11 cellular contexts compared by ENCODE assay signal in genomic region chr7:44386139-44386913, GRCh38.
DNase-seq lines count a peak whose midpoint lies in the region; ATAC-seq and TF ChIP-seq lines count a peak whose summit lies in the region.
"Had no signal": no experiment of that assay in that cellular context is flagged by ENCODE, and none has a peak within 500 bp of the region (broad histone marks: within the 10 kb centered on the region; RNA-seq: fewer than 3 reads in every experiment).

No MANE protein-coding gene starts in this region.

- TF ChIP-seq CTCF in endothelial cell (IDR thresholded peaks at IDR 0.05; ENCODE audit: unreplicated experiment) (no peak), left lung (IDR thresholded peaks at IDR 0.05) (no peak)

- peak overlapping the region; percentile 17 to 19 for H3K27ac Mint-ChIP-seq in T-cell
- H3K27ac Mint-ChIP-seq in endothelial cell (ENCODE audit: unreplicated experiment) = no peak overlapping the region

- intact Hi-C loops in left lung (cut with DNase I) = no loop called here

- H3K4me1 ChIP-seq in left lung = no peaks in the 10 kb centered on the region
- H3K4me1 ChIP-seq: upper lobe of left lung had no signal

- H3K9me3 ChIP-seq in left lung = no peaks in the 10 kb centered on the region
- H3K9me3 ChIP-seq: mucosa of descending colon, upper lobe of left lung had no signal

- H3K36me3 Mint-ChIP-seq in T-cell = peaks cover 46% of the 10 kb centered on the region
- peaks cover 39% of the 10 kb centered on the region for H3K36me3 Mint-ChIP-seq in endothelial cell (ENCODE audit: low read depth, unreplicated experiment)

- DNase-seq in EL (peak; percentile 77), T-cell (no peak), endothelial cell (ENCODE audit: low spot score) (no peak), renal cortical epithelial cell (ENCODE audit: low read depth) (peak; percentile 48), COR-L47 (lab: John Stamatoyannopoulos, UW) (no peak), left lung (no peak)
- DNase-seq: activated T-cell treated with anti-CD3 and anti-CD28 coated beads for 4 hours; mucosa of descending colon; stimulated activated CD4-positive, alpha-beta T cell treated with anti-CD3 and anti-CD28 coated beads, Interleukin-1b, Interleukin-23, amount 100 ng/mL, for 48 hours; upper lobe of left lung had no signal

- no peak overlapping the region for H3K4me3 ChIP-seq in left lung
- H3K4me3 ChIP-seq: mucosa of descending colon, upper lobe of left lung had no signal

- H3K27me3 Mint-ChIP-seq in T-cell (no peaks in the 10 kb centered on the region), endothelial cell (ENCODE audit: unreplicated experiment) (peaks cover 7% of the 10 kb centered on the region)

- H3K4me3 Mint-ChIP-seq in T-cell (no peak overlapping the region), endothelial cell (ENCODE audit: unreplicated experiment) (peak overlapping the region; percentile 17)

- H3K4me1 Mint-ChIP-seq in T-cell = no peaks in the 10 kb centered on the region
- H3K4me1 Mint-ChIP-seq in endothelial cell (ENCODE audit: unreplicated experiment) = peaks cover 16% of the 10 kb centered on the region

- no peak overlapping the region for H3K27ac ChIP-seq in left lung
- H3K27ac ChIP-seq: upper lobe of left lung had no signal

- CTCF ChIA-PET in T-cell (lab: Charles Lee) = no interaction called here

- H3K27me3 ChIP-seq in left lung = no peaks in the 10 kb centered on the region
- H3K27me3 ChIP-seq: upper lobe of left lung had no signal

- POLR2A ChIA-PET in T-cell (lab: Charles Lee) = no interaction called here

- H3K36me3 ChIP-seq in left lung = peaks cover 0 to 100% of the 10 kb centered on the region in 2 donors

- ATAC-seq in T-cell (replicated peaks in 1 of 4) (no peak), left lung (no peak), HG02970 (IDR thresholded peaks at IDR 0.05; ENCODE audit: low FRiP score, unreplicated experiment) (no peak)
- ATAC-seq: mucosa of descending colon had no signal

- no peaks in the 10 kb centered on the region for H3K9me3 Mint-ChIP-seq in T-cell
- H3K9me3 Mint-ChIP-seq in endothelial cell (ENCODE audit: unreplicated experiment) = no peaks in the 10 kb centered on the region

Comparison
In these comparisons a context has a peak if more than half of its experiments do, and no peak if none do; other contexts are left out.
1. DNase-seq: peak in EL (single experiment) and renal cortical epithelial cell (single experiment); none in T-cell (0 of 34), endothelial cell (single experiment), COR-L47 (single experiment) and left lung (0 of 2).